ENCODE assay signal across 1 cellular context in genomic region chr12:708084-708483, GRCh38.
TF ChIP-seq lines count a peak whose summit lies in the region.
"Not testable (repeated sequence)": the region's sequence is repeated elsewhere in the genome, so short reads cannot be mapped to it uniquely, and the experiment has no call there.

No MANE protein-coding gene starts in this region.

- not testable (repeated sequence) for H3K4me3 ChIP-seq in HEK293 (ENCODE audit: low read depth, low read length)

- not testable (repeated sequence) for H3K9me3 ChIP-seq in HEK293 (ENCODE audit: control insufficient read depth, insufficient read depth, low read depth, low read length)

- not testable (repeated sequence) for H3K4me1 ChIP-seq in HEK293 (ENCODE audit: control insufficient read depth, insufficient read depth, low read length)

- CTCF ChIA-PET in HEK293 (lab: Yijun Ruan, JAX), result not testable (repeated sequence)

- H3K27ac ChIP-seq in HEK293 (ENCODE audit: extremely low read depth, low read depth, low read length), result not testable (repeated sequence)

- POLR2A ChIA-PET in HEK293 (lab: Yijun Ruan, JAX), result not testable (repeated sequence)

- H3K36me3 ChIP-seq in HEK293 (ENCODE audit: control insufficient read depth in 2 of 2, insufficient read depth in 1 of 2, low read length in 2 of 2), result not testable (repeated sequence)

- not testable (repeated sequence) for TF ChIP-seq CTCF in HEK293 (tag by site-specific recombination; IDR thresholded peaks at IDR 0.05)

TF ChIP-seq in HEK293, 187 proteins besides CTCF, POLR2A, EP300 and RAD21:
- TF ChIP-seq ZNF146 (tag by site-specific recombination; IDR thresholded peaks at IDR 0.05) (peak; percentile 96), ZNF580 (tag by site-specific recombination; IDR thresholded peaks at IDR 0.05) (0 out of 2 replicates have a peak, but pooled peaks have one; percentile 31)
